10 cellular contexts compared by ENCODE assay signal in the genomic region with DNA sequence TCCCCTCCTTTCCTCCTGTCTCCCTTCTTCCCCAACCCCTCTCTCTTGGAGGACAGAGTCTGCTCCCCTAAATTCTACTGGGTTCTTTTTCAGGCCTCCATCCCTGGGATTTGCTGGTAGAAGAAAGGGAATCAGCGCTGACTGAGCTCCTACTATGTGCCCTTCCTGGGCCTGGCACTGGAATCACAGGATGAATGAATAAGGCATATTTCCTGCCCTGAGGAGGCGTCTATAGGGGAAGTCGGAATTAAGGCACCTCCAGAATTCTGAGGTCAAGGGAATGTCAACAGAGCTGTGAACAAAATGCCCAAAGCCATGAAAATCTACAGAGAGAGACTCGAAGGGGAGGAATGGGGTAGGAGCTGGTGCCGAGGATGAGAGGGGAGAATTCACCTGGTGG. TPM values are rescaled to one million over a fixed set of nuclear protein-coding genes. Genes with fewer than 3 reads are reported as not detected.
DNase-seq lines count a peak whose midpoint lies in the region; ATAC-seq and TF ChIP-seq lines count a peak whose summit lies in the region.
"Had no signal": no experiment of that assay in that cellular context is flagged by ENCODE, and none has a peak within 500 bp of the region (broad histone marks: within the 10 kb centered on the region; RNA-seq: fewer than 3 reads in every experiment).

No MANE protein-coding gene starts in this region.

- H3K9me3 Mint-ChIP-seq in activated T-cell treated with anti-CD3 and anti-CD28 coated beads, Interleukin-2, amount 50 U/mL, for 4 hours: no peaks in the 10 kb centered on the region
- H3K9me3 Mint-ChIP-seq in mesothelial cell of epicardium: no peaks in the 10 kb centered on the region

- intact Hi-C loops in thyroid gland (cut with DNase I): no loop called here

- no peaks in the 10 kb centered on the region for H3K27me3 ChIP-seq in thyroid gland

- no peak for DNase-seq in activated T-cell treated with anti-CD3 and anti-CD28 coated beads, Interleukin-2, amount 50 U/mL, for 4 hours
- DNase-seq in activated T-cell treated with anti-CD3 and anti-CD28 coated beads for 4 hours (no peak), mesothelial cell of epicardium (ENCODE audit: low spot score in 2 of 2, unreplicated experiment in 2 of 2) (no peak), thyroid gland (no peak), GM19238 (ENCODE audit: insufficient read length, low spot score) (no peak), LoVo (ENCODE audit: low spot score) (no peak)
- DNase-seq in activated CD8-positive, alpha-beta memory T cell treated with anti-CD3 and anti-CD28 coated beads, Interleukin-2, amount 50 U/mL, for 4 hours: no peak

- no peaks in the 10 kb centered on the region for H3K36me3 ChIP-seq in thyroid gland

- no peaks in the 10 kb centered on the region for H3K9me3 ChIP-seq in thyroid gland

- H3K4me3 Mint-ChIP-seq in activated T-cell treated with anti-CD3 and anti-CD28 coated beads, Interleukin-2, amount 50 U/mL, for 4 hours: peak overlapping the region; percentile 49
- H3K4me3 Mint-ChIP-seq in mesothelial cell of epicardium: no peak overlapping the region

- no peaks in the 10 kb centered on the region for H3K27me3 Mint-ChIP-seq in activated T-cell treated with anti-CD3 and anti-CD28 coated beads, Interleukin-2, amount 50 U/mL, for 4 hours (ENCODE audit: low read depth)
- no peaks in the 10 kb centered on the region for H3K27me3 Mint-ChIP-seq in mesothelial cell of epicardium (ENCODE audit: low read depth)

- H3K4me1 ChIP-seq in thyroid gland: peaks cover 42 to 86% of the 10 kb centered on the region in 2 donors

- H3K4me1 Mint-ChIP-seq in activated T-cell treated with anti-CD3 and anti-CD28 coated beads, Interleukin-2, amount 50 U/mL, for 4 hours (ENCODE audit: low read depth): peaks cover 74% of the 10 kb centered on the region
- H3K4me1 Mint-ChIP-seq in mesothelial cell of epicardium: peaks cover 52% of the 10 kb centered on the region

- TF ChIP-seq POLR2A in thyroid gland (IDR thresholded peaks at IDR 0.05): no peak

- TF ChIP-seq CTCF in mesothelial cell of epicardium (IDR thresholded peaks at IDR 0.05; ENCODE audit: unreplicated experiment) (no peak), thyroid gland (IDR thresholded peaks at IDR 0.05) (no peak)

- H3K36me3 Mint-ChIP-seq in activated T-cell treated with anti-CD3 and anti-CD28 coated beads, Interleukin-2, amount 50 U/mL, for 4 hours (ENCODE audit: insufficient read depth): no peaks in the 10 kb centered on the region
- no peaks in the 10 kb centered on the region for H3K36me3 Mint-ChIP-seq in mesothelial cell of epicardium

- ATAC-seq in activated T-cell treated with anti-CD3 and anti-CD28 coated beads, Interleukin-2, amount 50 U/mL, for 4 hours: no peak
- ATAC-seq: Panc1 had no signal

- H3K27ac Mint-ChIP-seq in mesothelial cell of epicardium: peak overlapping the region; percentile 66

- H3K27ac ChIP-seq in adipose tissue (ENCODE audit: low read depth, low read length) (peak overlapping the region; percentile 22), thyroid gland (peak overlapping the region; percentile 69 to 90 (median 82))

- WGBS in adipose tissue, 3 donors: 71 to 73% (median 73%) methylated on average over 5 of the region's 5 CpGs
- WGBS in thyroid gland, 2 donors: 88% methylated on average over 5 of the region's 5 CpGs

- no peak overlapping the region for H3K4me3 ChIP-seq in thyroid gland (replicated peaks in 1 of 3)

RNA-seq across cellular contexts. Expression of gene BTG2, which starts 17.4 kb away (rescaled TPM):
- 100 to 1,000 TPM in 1 of 3 donors, 10 to 100 TPM in 2; 73.0 to 101 (median 80.5) TPM for total RNA-seq in activated T-cell treated with anti-CD3 and anti-CD28 coated beads, Interleukin-2, amount 50 U/mL, for 4 hours
- 100 to 1,000 TPM; 292 to 386 (median 336) TPM for polyA plus RNA-seq in adipose tissue
- 186 to 192 TPM (median 191 TPM) in 3 replicates for total RNA-seq in mesothelial cell of epicardium
- 10 to 100 TPM; 41.9 to 82.1 (median 51.9) TPM for total RNA-seq in thyroid gland

RNA-seq across cellular contexts. Expression of gene CHIT1, which starts 58.4 kb away (rescaled TPM):
- total RNA-seq in activated T-cell treated with anti-CD3 and anti-CD28 coated beads, Interleukin-2, amount 50 U/mL, for 4 hours: under 1 TPM in 2 of 3 donors, not detected in 1; 0.05 to 0.23 TPM
- under 1 TPM; 0.07 to 0.34 (median 0.12) TPM for polyA plus RNA-seq in adipose tissue
- total RNA-seq in mesothelial cell of epicardium: 0.13 to 0.18 TPM in 2 of 3 replicates, not detected in the other
- 1 to 10 TPM in 2 of 4 donors, under 1 TPM in 1, not detected in 1; 0.45 to 9.0 (median 1.2) TPM for total RNA-seq in thyroid gland
- polyA plus RNA-seq: AG04450 had no signal
